ENCODE assay signal across 7 cellular contexts in genomic region chr2:65432227-65433190, GRCh38.
A peak's percentile ranks its signal among the peaks of the same experiment; 100 is the strongest.
DNase-seq lines count a peak whose midpoint lies in the region; ATAC-seq and TF ChIP-seq lines count a peak whose summit lies in the region.

Gene SPRED2 (minus strand): TSS chr2:65432599. CDS start chr2:65431987, 612 bp downstream.

- peak within 1 kb of the TSS; percentile 78 to 95 (median 82) for H3K4me3 ChIP-seq in skin epidermis

- in situ Hi-C loops in GM13976 (cut with MboI; ENCODE audit: low sequenced_read_pairs, unreplicated experiment): no loop called here

- DNase-seq in GM13976 (ENCODE audit: low spot score) (peak; percentile 80), NCI-H2171 treated with DMSO at 0.1 percent for 48 hours (lab: John Stamatoyannopoulos, UW) (peak; percentile 98), caudate nucleus (lab: John Stamatoyannopoulos, UW) (peak in 60 of 61 donors; percentile 44 to 95 (median 80)), iPS-NIHi7 (ENCODE audit: extremely low spot score) (peak; percentile 73)

- H3K27ac ChIP-seq in VCaP: peak within 1 kb of the TSS; percentile 88
- peak within 1 kb of the TSS; percentile 87 for H3K27ac ChIP-seq in caudate nucleus (ENCODE audit: low read depth, low read length)
- H3K27ac ChIP-seq in skin epidermis: peak within 1 kb of the TSS; percentile 57 to 96 (median 88)

- TF ChIP-seq CTCF in GM13976 (IDR thresholded peaks at IDR 0.05; ENCODE audit: borderline replicate concordance, control extremely low read depth, extremely low read depth, insufficient read depth, missing control alignments): no peak
- 0 out of 2 replicates have a peak, but pooled peaks have one; percentile 6 for TF ChIP-seq CTCF in VCaP (conservative IDR thresholded peaks at IDR 0.05)

- ATAC-seq in HG03097 (IDR thresholded peaks at IDR 0.05; ENCODE audit: low FRiP score, unreplicated experiment): peak; percentile 18

Comparison
In these comparisons a context has a peak if more than half of its experiments do, and no peak if none do; other contexts are left out.
1. Peak in every context shown above with its lines: DNase-seq, ATAC-seq, H3K4me3 ChIP-seq and H3K27ac ChIP-seq.